In genomic region chr21:39382096-39382495, GRCh38 we compare ENCODE assay signal across 8 cellular contexts. TPM values are rescaled to one million over a fixed set of nuclear protein-coding genes. Genes with fewer than 3 reads are reported as not detected.
DNase-seq lines count a peak whose midpoint lies in the region; ATAC-seq and TF ChIP-seq lines count a peak whose summit lies in the region.
"Not testable (repeated sequence)": the region's sequence is repeated elsewhere in the genome, so short reads cannot be mapped to it uniquely, and the experiment has no call there.

No MANE protein-coding gene starts in this region.

- not testable (repeated sequence) for H4K20me1 ChIP-seq in neural progenitor cell (ENCODE audit: low read depth)

- not testable (repeated sequence) for H3K9me3 Mint-ChIP-seq in Caco-2 (ENCODE audit: unreplicated experiment); activated CD8-positive, alpha-beta memory T cell treated with anti-CD3 and anti-CD28 coated beads, Interleukin-2, amount 10 ng/mL, durations not matched to agents 7 days and 5 days (ENCODE audit: low read depth); activated naive CD4-positive, alpha-beta T cell treated with anti-CD3 and anti-CD28 coated beads, Interleukin-2, amount 50 U/mL, for 24 hours; effector memory CD8-positive, alpha-beta T cell; naive B cell; neural progenitor cell

- not testable (repeated sequence) for H3K4me1 ChIP-seq in Caco-2
- peaks cover 14% of the 10 kb centered on the region for H3K4me1 ChIP-seq in neural progenitor cell

- H3K36me3 Mint-ChIP-seq in Caco-2 (ENCODE audit: insufficient read depth, unreplicated experiment); T-helper 17 cell (ENCODE audit: low read depth); activated CD8-positive, alpha-beta memory T cell treated with anti-CD3 and anti-CD28 coated beads, Interleukin-2, amount 10 ng/mL, durations not matched to agents 7 days and 5 days; activated naive CD4-positive, alpha-beta T cell treated with anti-CD3 and anti-CD28 coated beads, Interleukin-2, amount 50 U/mL, for 24 hours; effector memory CD8-positive, alpha-beta T cell (ENCODE audit: insufficient read depth); naive B cell; neural progenitor cell: not testable (repeated sequence)

- DNase-seq in Caco-2; T-helper 17 cell; activated CD8-positive, alpha-beta memory T cell treated with anti-CD3 and anti-CD28 coated beads, Interleukin-2, amount 10 ng/mL, durations not matched to agents 7 days and 5 days; effector memory CD8-positive, alpha-beta T cell; naive B cell; neural progenitor cell (ENCODE audit: low spot score): not testable (repeated sequence)

- H3K27me3 Mint-ChIP-seq in Caco-2 (ENCODE audit: insufficient read depth, unreplicated experiment); T-helper 17 cell; activated CD8-positive, alpha-beta memory T cell treated with anti-CD3 and anti-CD28 coated beads, Interleukin-2, amount 10 ng/mL, durations not matched to agents 7 days and 5 days; activated naive CD4-positive, alpha-beta T cell treated with anti-CD3 and anti-CD28 coated beads, Interleukin-2, amount 50 U/mL, for 24 hours; neural progenitor cell (ENCODE audit: insufficient read depth, low read depth): not testable (repeated sequence)
- peaks cover 11 to 14% of the 10 kb centered on the region in 2 donors for H3K27me3 Mint-ChIP-seq in effector memory CD8-positive, alpha-beta T cell
- peaks cover 0 to 11% (median 7%) of the 10 kb centered on the region in 3 donors for H3K27me3 Mint-ChIP-seq in naive B cell

- peaks cover 29% of the 10 kb centered on the region for H3K79me2 ChIP-seq in neural progenitor cell (ENCODE audit: low read depth)

- POLR2A ChIA-PET in Caco-2 (lab: Charles Lee): not testable (repeated sequence)

- H3K36me3 ChIP-seq in Caco-2 (ENCODE audit: control insufficient read depth, insufficient read depth, low read length); neural progenitor cell: not testable (repeated sequence)

- H3K4me1 Mint-ChIP-seq in Caco-2 (ENCODE audit: low read depth, unreplicated experiment): not testable (repeated sequence)
- H3K4me1 Mint-ChIP-seq in T-helper 17 cell: peaks cover 19% of the 10 kb centered on the region
- peaks cover 49% of the 10 kb centered on the region for H3K4me1 Mint-ChIP-seq in activated CD8-positive, alpha-beta memory T cell treated with anti-CD3 and anti-CD28 coated beads, Interleukin-2, amount 10 ng/mL, durations not matched to agents 7 days and 5 days
- H3K4me1 Mint-ChIP-seq in activated naive CD4-positive, alpha-beta T cell treated with anti-CD3 and anti-CD28 coated beads, Interleukin-2, amount 50 U/mL, for 24 hours: peaks cover 26% of the 10 kb centered on the region
- H3K4me1 Mint-ChIP-seq in effector memory CD8-positive, alpha-beta T cell (ENCODE audit: low read depth in 2 of 2): peaks cover 13 to 15% of the 10 kb centered on the region in 2 donors
- peaks cover 12 to 40% (median 13%) of the 10 kb centered on the region in 3 donors for H3K4me1 Mint-ChIP-seq in naive B cell
- H3K4me1 Mint-ChIP-seq in neural progenitor cell: peaks cover 12% of the 10 kb centered on the region

- TF ChIP-seq CTCF in 22Rv1 (IDR thresholded peaks at IDR 0.05); Caco-2 (IDR thresholded peaks at IDR 0.05; ENCODE audit: insufficient read depth in 1 of 2, low read depth in 1 of 2, low read length in 1 of 2, severe bottlenecking in 1 of 2, unreplicated experiment in 1 of 2); neural progenitor cell (IDR thresholded peaks at IDR 0.05): not testable (repeated sequence)

- ATAC-seq in T-helper 17 cell; activated CD8-positive, alpha-beta memory T cell treated with anti-CD3 and anti-CD28 coated beads, Interleukin-2, amount 10 ng/mL, durations not matched to agents 7 days and 5 days; effector memory CD8-positive, alpha-beta T cell (replicated peaks); naive B cell (ENCODE audit: low read depth in 2 of 2): not testable (repeated sequence)

- intact Hi-C loops in Caco-2 (cut with micrococcal nuclease; ENCODE audit: unreplicated experiment): not testable (repeated sequence)

- not testable (repeated sequence) for H3K4me2 ChIP-seq in neural progenitor cell

- H3K4me3 ChIP-seq in Caco-2 (ENCODE audit: low read depth, low read length); neural progenitor cell: not testable (repeated sequence)

- H3K27me3 ChIP-seq in Caco-2 (replicated peaks; ENCODE audit: control insufficient read depth, insufficient read depth, low read length); neural progenitor cell: not testable (repeated sequence)

- H3K27ac Mint-ChIP-seq in Caco-2 (ENCODE audit: unreplicated experiment); neural progenitor cell: not testable (repeated sequence)
- H3K27ac Mint-ChIP-seq in T-helper 17 cell (peak overlapping the region; percentile 89), naive B cell (peak overlapping the region in 4 of 6 donors; percentile 15 to 66 (median 40))
- H3K27ac Mint-ChIP-seq in activated CD8-positive, alpha-beta memory T cell treated with anti-CD3 and anti-CD28 coated beads, Interleukin-2, amount 10 ng/mL, durations not matched to agents 7 days and 5 days: peak overlapping the region; percentile 5
- peak overlapping the region; percentile 53 for H3K27ac Mint-ChIP-seq in activated naive CD4-positive, alpha-beta T cell treated with anti-CD3 and anti-CD28 coated beads, Interleukin-2, amount 50 U/mL, for 24 hours
- H3K27ac Mint-ChIP-seq in effector memory CD8-positive, alpha-beta T cell: peak overlapping the region in 1 of 2 donors; percentile 94

- BruUV-seq in Caco-2 (replicated peaks; lab: Mats Ljungman, UMichigan): not testable (repeated sequence)

- H3K9ac ChIP-seq in neural progenitor cell: not testable (repeated sequence)

- peak overlapping the region; percentile 77; the same call in 1 of the 2 replicates for H3K27ac ChIP-seq in 22Rv1
- H3K27ac ChIP-seq in neural progenitor cell: not testable (repeated sequence)

- CTCF ChIA-PET in Caco-2 (lab: Charles Lee); activated CD8-positive, alpha-beta memory T cell treated with anti-CD3 and anti-CD28 coated beads, Interleukin-2, amount 10 ng/mL, durations not matched to agents 7 days and 5 days (lab: Charles Lee): not testable (repeated sequence)

- not testable (repeated sequence) for H3K9me3 ChIP-seq in Caco-2; T-helper 17 cell (ENCODE audit: control insufficient read depth, low read length, poor library complexity, severe bottlenecking); neural progenitor cell (ENCODE audit: low read depth)

- H3F3A ChIP-seq in neural progenitor cell (ENCODE audit: low read depth): peaks cover 22% of the 10 kb centered on the region

- H2AFZ ChIP-seq in neural progenitor cell (replicated peaks): not testable (repeated sequence)

- H3K4me3 Mint-ChIP-seq in Caco-2 (ENCODE audit: unreplicated experiment) (peak overlapping the region; percentile 31), T-helper 17 cell (peak overlapping the region; percentile 28), naive B cell (peak overlapping the region in 7 of 8 donors; percentile 1 to 76 (median 15)), neural progenitor cell (peak overlapping the region; percentile 48)
- H3K4me3 Mint-ChIP-seq in activated CD8-positive, alpha-beta memory T cell treated with anti-CD3 and anti-CD28 coated beads, Interleukin-2, amount 10 ng/mL, durations not matched to agents 7 days and 5 days: peak overlapping the region; percentile 12
- peak overlapping the region; percentile 71 for H3K4me3 Mint-ChIP-seq in activated naive CD4-positive, alpha-beta T cell treated with anti-CD3 and anti-CD28 coated beads, Interleukin-2, amount 50 U/mL, for 24 hours
- peak overlapping the region; percentile 5 to 95 for H3K4me3 Mint-ChIP-seq in effector memory CD8-positive, alpha-beta T cell

RNA-seq across cellular contexts. Expression of gene HMGN1, which starts 33.2 kb away (rescaled TPM):
- 386 and 391 TPM in 2 replicates for total RNA-seq in Caco-2 (2022)
- total RNA-seq in T-helper 17 cell: 100 to 1,000 TPM; 183 to 231 TPM
- 100 to 1,000 TPM; 385 to 405 TPM for total RNA-seq in activated CD8-positive, alpha-beta memory T cell treated with anti-CD3 and anti-CD28 coated beads, Interleukin-2, amount 10 ng/mL, durations not matched to agents 7 days and 5 days
- 100 to 1,000 TPM; 259 to 458 (median 306) TPM for polyA plus RNA-seq in naive B cell (ENCODE audit: low read depth in 6 of 6)
- 516 and 903 TPM in 2 replicates for total RNA-seq in neural progenitor cell (ENCODE audit: low replicate concordance)

Comparison
In these comparisons a context has a peak if more than half of its experiments do, and no peak if none do; other contexts are left out.
1. H3K4me3 Mint-ChIP-seq: peak in every context shown above with its lines; median percentile 71 in activated naive CD4-positive, alpha-beta T cell treated with anti-CD3 and anti-CD28 coated beads, Interleukin-2, amount 50 U/mL, for 24 hours; 50 in effector memory CD8-positive, alpha-beta T cell; 48 in neural progenitor cell; 31 in Caco-2; 28 in T-helper 17 cell; 15 in naive B cell; 12 in activated CD8-positive, alpha-beta memory T cell treated with anti-CD3 and anti-CD28 coated beads, Interleukin-2, amount 10 ng/mL, durations not matched to agents 7 days and 5 days.